ENCODE assay signal across 22 cellular contexts in the genomic region with DNA sequence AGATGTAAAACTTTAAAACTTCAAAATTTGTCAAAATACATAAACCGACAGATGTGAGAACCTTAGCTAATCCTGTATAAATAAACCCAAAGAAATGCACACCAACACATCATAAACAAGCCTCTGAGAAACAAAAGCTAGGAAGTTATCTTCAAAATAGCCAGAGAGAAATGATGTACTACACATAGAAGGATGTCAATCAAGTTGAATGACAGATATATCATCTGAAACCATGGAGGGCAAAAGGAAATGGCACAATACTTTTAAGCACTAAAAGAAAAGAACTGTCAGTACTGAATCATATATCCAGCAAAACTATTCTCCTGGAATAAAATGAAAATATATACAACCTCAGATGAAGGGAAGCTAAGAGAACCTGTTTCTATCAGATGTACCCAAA.
A peak's percentile ranks its signal among the peaks of the same experiment; 100 is the strongest.
DNase-seq lines count a peak whose midpoint lies in the region; FAIRE-seq and TF ChIP-seq lines count a peak whose summit lies in the region.
"Had no signal": no experiment of that assay in that cellular context is flagged by ENCODE, and none has a peak within 500 bp of the region (broad histone marks: within the 10 kb centered on the region; RNA-seq: fewer than 3 reads in every experiment).

No MANE protein-coding gene starts in this region.

- FAIRE-seq in H54 (lab: Jason Lieb, UNC) (peak; percentile 55), HTR-8/SVneo (lab: Jason Lieb, UNC) (peak; percentile 52), small intestine (lab: Jason Lieb, UNC) (peak; percentile 15)
- FAIRE-seq: A549, D721Med, G401.6, GM12891, GM19239 had no signal

- no peaks in the 10 kb centered on the region for H3K79me2 ChIP-seq in PC-9 (ENCODE audit: low read depth)

- CTCF ChIA-PET in PC-9 (lab: Charles Lee), result no interaction called here

- POLR2A ChIA-PET in PC-9 (lab: Charles Lee; ENCODE audit: unreplicated experiment), result interaction anchor here (0.6 kb wide), 1 partner anchor 59 kb away, joined by 8 read pairs; no protein-coding TSS in a partner anchor

- H3K36me3 ChIP-seq in PC-9 (ENCODE audit: low read depth) (no peaks in the 10 kb centered on the region), small intestine (ENCODE audit: control insufficient read depth in 2 of 2, insufficient read depth in 2 of 2, low read length in 2 of 2) (no peaks in the 10 kb centered on the region)
- H3K36me3 ChIP-seq: BLaER1 treated with 17β-estradiol and CSF1 and Interleukin-3, amounts not matched to agents 10 nM and 100 nM had no signal

- peak overlapping the region; percentile 24; the same call in 1 of the 2 replicates for H2AFZ ChIP-seq in PC-9

- H3K27ac ChIP-seq in PC-9 (no peak overlapping the region), small intestine (ENCODE audit: low read depth in 1 of 2, low read length in 1 of 2) (no peak overlapping the region)
- H3K27ac ChIP-seq: 22Rv1; A549; BLaER1 treated with 17β-estradiol and CSF1 and Interleukin-3, amounts not matched to agents 10 nM and 100 nM; C4-2B had no signal

- H3K9me3 ChIP-seq in PC-9 (ENCODE audit: insufficient read depth, low read depth) (peaks cover 11% of the 10 kb centered on the region), small intestine (ENCODE audit: control insufficient read depth, low read depth) (no peaks in the 10 kb centered on the region)
- H3K9me3 ChIP-seq: A549 had no signal

- intact Hi-C loops in PC-9 (cut with micrococcal nuclease; ENCODE audit: unreplicated experiment), result loop anchor here (10.0 kb wide), 1 partner anchor 370 kb away; no protein-coding TSS in a partner anchor

- H4K20me1 ChIP-seq in PC-9 (ENCODE audit: insufficient read depth), result no peaks in the 10 kb centered on the region
- H4K20me1 ChIP-seq: BLaER1 treated with 17β-estradiol and CSF1 and Interleukin-3, amounts not matched to agents 10 nM and 100 nM had no signal

- H3K4me1 ChIP-seq in PC-9 (replicated peaks; ENCODE audit: insufficient read depth), result no peaks in the 10 kb centered on the region
- no peaks in the 10 kb centered on the region for H3K4me1 ChIP-seq in small intestine (ENCODE audit: control insufficient read depth in 2 of 2, insufficient read depth in 1 of 2, low read depth in 1 of 2, low read length in 1 of 2)
- H3K4me1 ChIP-seq: A549; BLaER1 treated with 17β-estradiol and CSF1 and Interleukin-3, amounts not matched to agents 10 nM and 100 nM; Caco-2 had no signal

- H3K4me2 ChIP-seq in PC-9, result no peak overlapping the region
- H3K4me2 ChIP-seq: A549; BLaER1 treated with 17β-estradiol and CSF1 and Interleukin-3, amounts not matched to agents 10 nM and 100 nM had no signal

- no peak for TF ChIP-seq POLR2A in H54 (IDR thresholded peaks at IDR 0.05; ENCODE audit: low read depth, low read length)

- no peaks in the 10 kb centered on the region for H3F3A ChIP-seq in PC-9 (ENCODE audit: insufficient read depth, low read depth)

- no peak for TF ChIP-seq CTCF in PC-9 (conservative IDR thresholded peaks at IDR 0.05)

- H3K27me3 ChIP-seq in PC-9 (ENCODE audit: insufficient read depth, low read depth) (no peaks in the 10 kb centered on the region), small intestine (ENCODE audit: control insufficient read depth in 2 of 2, insufficient read depth in 2 of 2, low read length in 2 of 2) (no peaks in the 10 kb centered on the region)
- H3K27me3 ChIP-seq: BLaER1 treated with 17β-estradiol and CSF1 and Interleukin-3, amounts not matched to agents 10 nM and 100 nM had no signal

- no peak overlapping the region for H3K4me3 ChIP-seq in PC-9
- no peak overlapping the region for H3K4me3 ChIP-seq in small intestine (ENCODE audit: low read depth in 1 of 2, low read length in 2 of 2)
- H3K4me3 ChIP-seq: A549; BLaER1 treated with 17β-estradiol and CSF1 and Interleukin-3, amounts not matched to agents 10 nM and 100 nM had no signal

- 63 to 100% (median 98%) methylated on average over 1 of the region's 1 CpG for WGBS in small intestine, 3 donors

- no peaks in the 10 kb centered on the region for H3K9me2 ChIP-seq in PC-9 (ENCODE audit: insufficient read depth)

- no TSS peak for BruUV-seq in PC-9 (replicated peaks; lab: Mats Ljungman, UMichigan)

- DNase-seq in H54 (ENCODE audit: insufficient read length, low spot score) (no peak), HTR-8/SVneo (ENCODE audit: insufficient read length, low spot score) (no peak), PC-9 (no peak), small intestine (no peak), NCI-H524 (lab: John Stamatoyannopoulos, UW) (no peak), NCI-H345 treated with DMSO at 0.1 percent for 48 hours (lab: John Stamatoyannopoulos, UW; ENCODE audit: unreplicated experiment) (no peak), NCI-H1694 treated with DMSO at 0.1 percent for 48 hours (lab: John Stamatoyannopoulos, UW) (no peak)
- DNase-seq: AML-193; Caco-2; Calu3; CD4-positive, alpha-beta T cell; CD8-positive, alpha-beta T cell; DMS79 treated with DMSO at 0.1 percent for 48 hours; GF-D8 had no signal
